9 cellular contexts compared by ENCODE assay signal in genomic region chr2:158034198-158034831, GRCh38.
DNase-seq lines count a peak whose midpoint lies in the region; ATAC-seq, FAIRE-seq and TF ChIP-seq lines count a peak whose summit lies in the region.
"Had no signal": no experiment of that assay in that cellular context is flagged by ENCODE, and none has a peak within 500 bp of the region (broad histone marks: within the 10 kb centered on the region; RNA-seq: fewer than 3 reads in every experiment).

No MANE protein-coding gene starts in this region.

- no peak overlapping the region for H3K27ac Mint-ChIP-seq in MCF 10A (ENCODE audit: low read depth, unreplicated experiment)

- no peaks in the 10 kb centered on the region for H3K36me3 Mint-ChIP-seq in MCF 10A (ENCODE audit: insufficient read depth, unreplicated experiment)

- TF ChIP-seq CTCF in GM12865 (IDR thresholded peaks at IDR 0.05; ENCODE audit: insufficient read depth, low read depth, low read length, missing control alignments) (peak; percentile 31), MCF 10A (IDR thresholded peaks at IDR 0.05; ENCODE audit: unreplicated experiment) (peak; percentile 55)

- BruUV-seq in MCF 10A (replicated peaks; lab: Mats Ljungman, UMichigan): no TSS peak

- peaks cover 16% of the 10 kb centered on the region for H3K27me3 Mint-ChIP-seq in MCF 10A (ENCODE audit: insufficient read depth, unreplicated experiment)

- H3K4me3 Mint-ChIP-seq in MCF 10A (ENCODE audit: unreplicated experiment): no peak overlapping the region

- intact Hi-C loops in MCF 10A (cut with micrococcal nuclease): loop anchor here (1.0 to 5.0 kb wide), 5 partner anchors 143 to 720 kb away; no protein-coding TSS in a partner anchor
- intact Hi-C loops in left colon (cut with DNase I, micrococcal nuclease): loop anchor here in 1 of 2 donors (10.0 kb wide), 1 partner anchor 710 kb away; no protein-coding TSS in a partner anchor

- no peak for TF ChIP-seq POLR2A in GM12892 (IDR thresholded peaks at IDR 0.05; ENCODE audit: low read depth, low read length)

- H3K4me3 ChIP-seq in GM12865 (ENCODE audit: low read depth, low read length): no peak overlapping the region

- CTCF ChIA-PET in MCF 10A (lab: Yijun Ruan, JAX): interaction anchor here (0.5 to 7.7 kb wide), 57 partner anchors 9 to 1906 kb away, joined by 3 to 435 read pairs (median 4); partner anchors contain the start of gene ERMN

- no peaks in the 10 kb centered on the region for H3K4me1 Mint-ChIP-seq in MCF 10A (ENCODE audit: insufficient read depth, unreplicated experiment)

- ATAC-seq in HG03432 (IDR thresholded peaks at IDR 0.05; ENCODE audit: unreplicated experiment) (peak; percentile 74), left colon (peak; percentile 99), GM21786 (IDR thresholded peaks at IDR 0.05; ENCODE audit: unreplicated experiment) (no peak)

- POLR2A ChIA-PET in MCF 10A (lab: Yijun Ruan, JAX): interaction anchor here (0.7 to 1.6 kb wide), 4 partner anchors 10 to 611 kb away, joined by 3 to 5 read pairs (median 4); no protein-coding TSS in a partner anchor

- FAIRE-seq in GM12892 (lab: Jason Lieb, UNC): no peak
- FAIRE-seq: colon had no signal

- H3K9me3 Mint-ChIP-seq in MCF 10A (ENCODE audit: unreplicated experiment): no peaks in the 10 kb centered on the region

- in situ Hi-C loops in ACHN (cut with HindIII; ENCODE audit: low pct_ligation_motif_present, low pct_unique_long_range_greater_than_20kb, low sequenced_read_pairs): loop anchor here (25.0 kb wide), 1 partner anchor 728 kb away; no protein-coding TSS in a partner anchor

- peak; percentile 77 for DNase-seq in ACHN
- peak; percentile 57 for DNase-seq in GM12865 (ENCODE audit: low read depth)
- peak; percentile 54 to 76 for DNase-seq in NCI-H526 (lab: John Stamatoyannopoulos, UW)
- peak; percentile 68 for DNase-seq in MCF 10A (ENCODE audit: unreplicated experiment)
- DNase-seq in left colon: peak; percentile 31 to 40
- DNase-seq in GM12892 (ENCODE audit: insufficient read length): no peak
